1 cellular context compared by ENCODE assay signal in genomic region chr10:47276071-47276470, GRCh38.
TF ChIP-seq lines count a peak whose summit lies in the region.

No MANE protein-coding gene starts in this region.

TF ChIP-seq in H1, 55 proteins besides CTCF, POLR2A, EP300 and RAD21 (continued from another document):
- TF ChIP-seq USF2 (IDR thresholded peaks at IDR 0.05; ENCODE audit: low read length) (no peak), ZNF274 (IDR thresholded peaks at IDR 0.05; ENCODE audit: borderline replicate concordance, extremely low read depth, low read length) (no peak)
